In the genomic region with DNA sequence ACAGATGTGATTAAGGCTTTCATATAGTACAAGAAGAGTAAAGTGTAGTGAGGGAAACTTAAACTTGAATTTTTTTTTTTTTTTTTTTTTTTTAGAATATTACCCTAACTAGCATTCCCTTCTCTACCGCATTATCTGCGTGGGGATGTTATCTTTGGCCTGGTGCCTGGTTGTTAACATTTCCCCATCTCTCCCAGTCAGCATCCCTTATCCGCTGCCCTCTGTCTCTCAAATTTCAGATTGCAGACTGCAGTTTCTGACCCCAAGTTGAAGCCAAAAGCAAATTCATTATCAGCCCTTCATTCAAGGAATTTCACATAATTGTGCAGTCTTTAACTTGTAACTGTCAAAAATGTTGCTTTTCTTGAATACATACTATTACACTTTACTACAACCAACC, we compare ENCODE assay signal across 11 cellular contexts.
A peak's percentile ranks its signal among the peaks of the same experiment; 100 is the strongest.
DNase-seq lines count a peak whose midpoint lies in the region; ATAC-seq and TF ChIP-seq lines count a peak whose summit lies in the region.
"Had no signal": no experiment of that assay in that cellular context is flagged by ENCODE, and none has a peak within 500 bp of the region (broad histone marks: within the 10 kb centered on the region; RNA-seq: fewer than 3 reads in every experiment).

No MANE protein-coding gene starts in this region.

- no peak overlapping the region for H3K27ac Mint-ChIP-seq in activated naive CD4-positive, alpha-beta T cell treated with anti-CD3 and anti-CD28 coated beads, Interleukin-2, amount 50 U/mL, for 72 hours

- H3K4me3 ChIP-seq in epithelial cell of proximal tubule (ENCODE audit: low read depth, low read length) = no peak overlapping the region

- no peaks in the 10 kb centered on the region for H3K36me3 Mint-ChIP-seq in activated naive CD4-positive, alpha-beta T cell treated with anti-CD3 and anti-CD28 coated beads, Interleukin-2, amount 50 U/mL, for 72 hours

- no peak for ATAC-seq in activated naive CD4-positive, alpha-beta T cell treated with anti-CD3 and anti-CD28 coated beads, Interleukin-2, amount 50 U/mL, for 72 hours

- peak; percentile 47 for TF ChIP-seq CTCF in epithelial cell of proximal tubule (conservative IDR thresholded peaks at IDR 0.05; ENCODE audit: low read depth, low read length)

- H3K9me3 Mint-ChIP-seq in activated naive CD4-positive, alpha-beta T cell treated with anti-CD3 and anti-CD28 coated beads, Interleukin-2, amount 50 U/mL, for 72 hours = peaks cover 0 to 7% of the 10 kb centered on the region in 2 donors

- peak; percentile 32 for DNase-seq in NCI-H1436 (lab: John Stamatoyannopoulos, UW)
- DNase-seq in NCI-H1436 treated with DMSO at 0.1 percent for 48 hours (lab: John Stamatoyannopoulos, UW) = no peak
- peak; percentile 29 for DNase-seq in NCI-H1105 treated with DMSO at 0.1 percent for 48 hours (lab: John Stamatoyannopoulos, UW)
- DNase-seq in epithelial cell of proximal tubule (ENCODE audit: low read depth) = no peak
- DNase-seq in renal cortical epithelial cell (ENCODE audit: low read depth) = peak; percentile 13
- DNase-seq in activated naive CD4-positive, alpha-beta T cell treated with anti-CD3 and anti-CD28 coated beads, Interleukin-2, amount 50 U/mL, for 72 hours (ENCODE audit: low spot score in 2 of 2) = no peak
- DNase-seq in NCI-H446 (lab: John Stamatoyannopoulos, UW) = no peak
- DNase-seq in NK-92 treated with Interleukin-12 subunit alpha and Interleukin-12 subunit beta, amount 100 ng/mL, for 24 hours (lab: John Stamatoyannopoulos, UW) = no peak
- DNase-seq: activated CD8-positive, alpha-beta memory T cell treated with anti-CD3 and anti-CD28 coated beads for 24 hours; effector memory CD4-positive, alpha-beta T cell; NCI-H446 treated with DMSO at 0.1 percent for 48 hours had no signal

Comparison
In these comparisons a context has a peak if more than half of its experiments do, and no peak if none do; other contexts are left out.
1. DNase-seq: peak in NCI-H1436 (single experiment), NCI-H1105 treated with DMSO at 0.1 percent for 48 hours (single experiment) and renal cortical epithelial cell (single experiment); none in NCI-H1436 treated with DMSO at 0.1 percent for 48 hours (single experiment), epithelial cell of proximal tubule (single experiment), activated naive CD4-positive, alpha-beta T cell treated with anti-CD3 and anti-CD28 coated beads, Interleukin-2, amount 50 U/mL, for 72 hours (0 of 2), NCI-H446 (0 of 2) and NK-92 treated with Interleukin-12 subunit alpha and Interleukin-12 subunit beta, amount 100 ng/mL, for 24 hours (single experiment).